Comparison of ENCODE assay signal across 25 cellular contexts in genomic region chr9:93648836-93649235, GRCh38.
A peak's percentile ranks its signal among the peaks of the same experiment; 100 is the strongest.
DNase-seq lines count a peak whose midpoint lies in the region; ATAC-seq and TF ChIP-seq lines count a peak whose summit lies in the region.
"Had no signal": no experiment of that assay in that cellular context is flagged by ENCODE, and none has a peak within 500 bp of the region (broad histone marks: within the 10 kb centered on the region; RNA-seq: fewer than 3 reads in every experiment).

No MANE protein-coding gene starts in this region.

- H3K9me3 ChIP-seq in WERI-Rb-1 (ENCODE audit: severe bottlenecking) (no peaks in the 10 kb centered on the region), spleen (no peaks in the 10 kb centered on the region)
- H3K9me3 ChIP-seq: colonic mucosa, left ventricle myocardium inferior, SJCRH30, thoracic aorta had no signal

- DNase-seq in activated T-cell treated with anti-CD3 and anti-CD28 coated beads, Interleukin-2, amount 50 U/mL, for 24 hours: peak; percentile 11
- DNase-seq in activated T-cell treated with anti-CD3 and anti-CD28 coated beads, Interleukin-2, amount 50 U/mL, for 48 hours: no peak
- DNase-seq in WERI-Rb-1 (peak; percentile 32), left lobe of liver (ENCODE audit: low spot score) (peak; percentile 38), spleen (peak; percentile 45)
- DNase-seq: activated CD4-positive, alpha-beta T cell treated with anti-CD3 and anti-CD28 coated beads, Interleukin-2, amount 10 ng/mL, durations not matched to agents 24 days and 14 days; colonic mucosa; DND-41; effector memory CD4-positive, alpha-beta T cell; GOT3; HFFc6; left ventricle myocardium inferior; NCI-H1694; NCI-H510A; SJCRH30; stimulated activated naive CD8-positive, alpha-beta T cell treated with anti-CD3 and anti-CD28 coated beads, Interleukin-15, Interleukin-2, amounts not matched to agents 100 U/mL and 50 U/mL, for 24 hours; T-helper 9 cell had no signal

- TF ChIP-seq CTCF in WERI-Rb-1 (IDR thresholded peaks at IDR 0.05; ENCODE audit: low read depth, low read length): no peak
- no peak for TF ChIP-seq CTCF in spleen (IDR thresholded peaks at IDR 0.05 in 8 of 11, conservative IDR thresholded peaks at IDR 0.05 in 3 of 11)

- intact Hi-C loops in spleen (cut with DNase I; ENCODE audit: low total_unique reads): no loop called here

- no peak for TF ChIP-seq POLR2A in spleen (IDR thresholded peaks at IDR 0.05)

- H3K4me3 Mint-ChIP-seq in activated T-cell treated with anti-CD3 and anti-CD28 coated beads, Interleukin-2, amount 50 U/mL, for 24 hours: no peak overlapping the region
- H3K4me3 Mint-ChIP-seq: activated CD4-positive, alpha-beta T cell treated with anti-CD3 and anti-CD28 coated beads, Interleukin-2, amount 10 ng/mL, durations not matched to agents 24 days and 14 days; HFFc6; mesothelial cell of epicardium had no signal

- no peak overlapping the region for H3K27ac Mint-ChIP-seq in activated T-cell treated with anti-CD3 and anti-CD28 coated beads, Interleukin-2, amount 50 U/mL, for 24 hours
- H3K27ac Mint-ChIP-seq: activated CD4-positive, alpha-beta T cell treated with anti-CD3 and anti-CD28 coated beads, Interleukin-2, amount 10 ng/mL, durations not matched to agents 24 days and 14 days; HFFc6; mesothelial cell of epicardium had no signal

- H3K27me3 ChIP-seq in WERI-Rb-1 (ENCODE audit: insufficient read depth, low read depth, severe bottlenecking) (no peaks in the 10 kb centered on the region), spleen (replicated peaks in 1 of 7) (no peaks in the 10 kb centered on the region)
- H3K27me3 ChIP-seq: cardiac muscle cell, colonic mucosa, SJCRH30 had no signal

- no peak overlapping the region for H3K27ac ChIP-seq in WERI-Rb-1
- no peak overlapping the region for H3K27ac ChIP-seq in spleen
- H3K27ac ChIP-seq: cardiac muscle cell, colonic mucosa, left ventricle myocardium inferior, SJCRH30, thoracic aorta, VCaP had no signal

- ATAC-seq in left lobe of liver: no peak
- no peak for ATAC-seq in GM18511 (IDR thresholded peaks at IDR 0.05; ENCODE audit: unreplicated experiment)
- no peak for ATAC-seq in HG02981 (IDR thresholded peaks at IDR 0.05; ENCODE audit: unreplicated experiment)
- ATAC-seq in GM21360 (IDR thresholded peaks at IDR 0.05; ENCODE audit: unreplicated experiment): no peak

- WGBS in spleen, 5 donors: 93 to 98% (median 97%) methylated on average over 10 to 13 of the region's 13 CpGs

- H3K4me1 ChIP-seq in spleen: peaks cover 0 to 4% (median 0%) of the 10 kb centered on the region in 6 donors
- H3K4me1 ChIP-seq: colonic mucosa had no signal

- H3K36me3 ChIP-seq in WERI-Rb-1 (peaks cover 37% of the 10 kb centered on the region), spleen (peaks cover 4 to 100% (median 82%) of the 10 kb centered on the region in 6 donors)

- peaks cover 72% of the 10 kb centered on the region for H3K36me3 Mint-ChIP-seq in activated T-cell treated with anti-CD3 and anti-CD28 coated beads, Interleukin-2, amount 50 U/mL, for 24 hours (ENCODE audit: low read depth)

- H3K4me3 ChIP-seq in WERI-Rb-1 (ENCODE audit: low read depth, low read length): no peak overlapping the region
- no peak overlapping the region for H3K4me3 ChIP-seq in spleen
- H3K4me3 ChIP-seq: cardiac muscle cell, colonic mucosa, left ventricle myocardium inferior, SJCRH30, smooth muscle cell, thoracic aorta had no signal

- no peaks in the 10 kb centered on the region for H3K4me1 Mint-ChIP-seq in activated T-cell treated with anti-CD3 and anti-CD28 coated beads, Interleukin-2, amount 50 U/mL, for 24 hours (ENCODE audit: low read depth)
- H3K4me1 Mint-ChIP-seq: activated CD4-positive, alpha-beta T cell treated with anti-CD3 and anti-CD28 coated beads, Interleukin-2, amount 10 ng/mL, durations not matched to agents 24 days and 14 days; mesothelial cell of epicardium had no signal

- H3K27me3 Mint-ChIP-seq in activated T-cell treated with anti-CD3 and anti-CD28 coated beads, Interleukin-2, amount 50 U/mL, for 24 hours: no peaks in the 10 kb centered on the region
- H3K27me3 Mint-ChIP-seq: activated CD4-positive, alpha-beta T cell treated with anti-CD3 and anti-CD28 coated beads, Interleukin-2, amount 10 ng/mL, durations not matched to agents 24 days and 14 days had no signal

- H3K9me3 Mint-ChIP-seq in activated T-cell treated with anti-CD3 and anti-CD28 coated beads, Interleukin-2, amount 50 U/mL, for 24 hours: no peaks in the 10 kb centered on the region
- H3K9me3 Mint-ChIP-seq: activated CD4-positive, alpha-beta T cell treated with anti-CD3 and anti-CD28 coated beads, Interleukin-2, amount 10 ng/mL, durations not matched to agents 24 days and 14 days; HFFc6; mesothelial cell of epicardium had no signal

Comparison
In these comparisons a context has a peak if more than half of its experiments do, and no peak if none do; other contexts are left out.
1. DNase-seq: peak in activated T-cell treated with anti-CD3 and anti-CD28 coated beads, Interleukin-2, amount 50 U/mL, for 24 hours (single experiment), WERI-Rb-1 (single experiment), left lobe of liver (single experiment) and spleen (single experiment); none in activated T-cell treated with anti-CD3 and anti-CD28 coated beads, Interleukin-2, amount 50 U/mL, for 48 hours (0 of 2).